35 cellular contexts compared by ENCODE assay signal in genomic region chr4:163196904-163197505, GRCh38.
"Had no signal": no experiment of that assay in that cellular context is flagged by ENCODE, and none has a peak within 500 bp of the region (broad histone marks: within the 10 kb centered on the region; RNA-seq: fewer than 3 reads in every experiment).

No MANE protein-coding gene starts in this region.

- H3K4me1 ChIP-seq: SJSA1 had no signal

- H3K9me3 ChIP-seq: SJSA1, SK-N-SH had no signal

- H3K4me3 ChIP-seq: PC-9, SJSA1 had no signal

- H2AFZ ChIP-seq: PC-9 had no signal

- H3K4me2 ChIP-seq: KMS-11, PC-9, SK-N-SH had no signal

- FAIRE-seq: RCC 7860 had no signal

- H3K9ac ChIP-seq: KMS-11, SK-N-SH had no signal

- H3K36me3 ChIP-seq: SJSA1 had no signal

- DNase-seq: Karpas-422, MM.1S, MV-4-11, NCI-H1048, NCI-H1092 treated with DMSO at 0.1 percent for 48 hours, NCI-H1105 treated with DMSO at 0.1 percent for 48 hours, NCI-H1417, NCI-H1436, NCI-H146, NCI-H1694, NCI-H187, NCI-H1930, NCI-H2029 treated with DMSO at 0.1 percent for 48 hours, NCI-H2081 treated with DMSO at 0.1 percent for 48 hours, NCI-H2107, NCI-H2171, NCI-H226, NCI-H446 treated with DMSO at 0.1 percent for 48 hours, NCI-H510A, NCI-H524, NCI-H526, NCI-H69, NCI-H748 treated with DMSO at 0.1 percent for 48 hours, NCI-H82, PC-9, SHP77, SIG-M5, SK-N-SH, SW 1271 had no signal

- ATAC-seq: Panc1, Right ventricle myocardium inferior had no signal

- H3K27ac ChIP-seq: KMS-11, PC-9, RWPE1, SJSA1 had no signal
